1 cellular context compared by ENCODE assay signal in the genomic region with DNA sequence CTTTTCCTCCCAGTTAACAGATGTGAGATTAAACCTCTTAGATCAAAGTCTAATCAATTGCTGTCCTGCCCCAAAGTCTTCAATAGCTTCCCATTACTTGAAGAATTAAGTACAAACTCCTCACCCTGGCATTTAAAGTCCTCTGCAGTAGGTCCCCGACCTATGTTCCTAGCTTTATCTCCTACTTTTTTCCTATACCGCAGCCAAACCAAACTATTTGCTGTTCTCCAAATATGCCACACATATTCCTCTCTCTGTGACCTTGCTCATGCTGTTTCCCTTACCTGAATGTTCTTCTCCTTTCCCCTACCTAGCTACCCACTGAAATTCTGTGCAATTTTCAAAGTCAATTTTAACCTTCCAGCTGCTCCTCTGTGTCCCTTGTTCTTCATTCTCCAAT.
TF ChIP-seq lines count a peak whose summit lies in the region.

No MANE protein-coding gene starts in this region.

TF ChIP-seq in GM23338, 12 proteins besides CTCF, POLR2A, EP300 and RAD21 (continued from another document):
- TF ChIP-seq ZNF462 (CRISPR knock-in tag; IDR thresholded peaks at IDR 0.05) (no peak), EZH2phosphoT487 (IDR thresholded peaks at IDR 0.05; ENCODE audit: unreplicated experiment) (no peak), NANOG (IDR thresholded peaks at IDR 0.05; ENCODE audit: borderline replicate concordance) (no peak), POLR2AphosphoS5 (IDR thresholded peaks at IDR 0.05; ENCODE audit: low read depth) (no peak)
- TF ChIP-seq, protein P1, sequence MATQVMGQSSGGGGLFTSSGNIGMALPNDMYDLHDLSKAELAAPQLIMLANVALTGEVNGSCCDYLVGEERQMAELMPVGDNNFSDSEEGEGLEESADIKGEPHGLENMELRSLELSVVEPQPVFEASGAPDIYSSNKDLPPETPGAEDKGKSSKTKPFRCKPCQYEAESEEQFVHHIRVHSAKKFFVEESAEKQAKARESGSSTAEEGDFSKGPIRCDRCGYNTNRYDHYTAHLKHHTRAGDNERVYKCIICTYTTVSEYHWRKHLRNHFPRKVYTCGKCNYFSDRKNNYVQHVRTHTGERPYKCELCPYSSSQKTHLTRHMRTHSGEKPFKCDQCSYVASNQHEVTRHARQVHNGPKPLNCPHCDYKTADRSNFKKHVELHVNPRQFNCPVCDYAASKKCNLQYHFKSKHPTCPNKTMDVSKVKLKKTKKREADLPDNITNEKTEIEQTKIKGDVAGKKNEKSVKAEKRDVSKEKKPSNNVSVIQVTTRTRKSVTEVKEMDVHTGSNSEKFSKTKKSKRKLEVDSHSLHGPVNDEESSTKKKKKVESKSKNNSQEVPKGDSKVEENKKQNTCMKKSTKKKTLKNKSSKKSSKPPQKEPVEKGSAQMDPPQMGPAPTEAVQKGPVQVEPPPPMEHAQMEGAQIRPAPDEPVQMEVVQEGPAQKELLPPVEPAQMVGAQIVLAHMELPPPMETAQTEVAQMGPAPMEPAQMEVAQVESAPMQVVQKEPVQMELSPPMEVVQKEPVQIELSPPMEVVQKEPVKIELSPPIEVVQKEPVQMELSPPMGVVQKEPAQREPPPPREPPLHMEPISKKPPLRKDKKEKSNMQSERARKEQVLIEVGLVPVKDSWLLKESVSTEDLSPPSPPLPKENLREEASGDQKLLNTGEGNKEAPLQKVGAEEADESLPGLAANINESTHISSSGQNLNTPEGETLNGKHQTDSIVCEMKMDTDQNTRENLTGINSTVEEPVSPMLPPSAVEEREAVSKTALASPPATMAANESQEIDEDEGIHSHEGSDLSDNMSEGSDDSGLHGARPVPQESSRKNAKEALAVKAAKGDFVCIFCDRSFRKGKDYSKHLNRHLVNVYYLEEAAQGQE (IDR thresholded peaks at IDR 0.05; ENCODE audit: unreplicated experiment), result no peak
TF ChIP-seq in GM23338: peak in this region for 0.
